Comparison of ENCODE assay signal across 2 cellular contexts in genomic region chr15:80611543-80612080, GRCh38.
TF ChIP-seq lines count a peak whose summit lies in the region.

No MANE protein-coding gene starts in this region.

TF ChIP-seq in HEK293, 187 proteins besides CTCF, POLR2A, EP300 and RAD21 (continued from another document):
- TF ChIP-seq ZFP41 (tag by site-specific recombination; IDR thresholded peaks at IDR 0.05; ENCODE audit: borderline replicate concordance) (no peak), ZNF433 (tag by site-specific recombination; IDR thresholded peaks at IDR 0.05; ENCODE audit: low read depth) (no peak), ZNF221 (tag by site-specific recombination; IDR thresholded peaks at IDR 0.05; ENCODE audit: borderline replicate concordance) (no peak), BCL11B (tag by site-specific recombination; IDR thresholded peaks at IDR 0.05; ENCODE audit: low read depth) (no peak)
- TF ChIP-seq, protein P1, sequence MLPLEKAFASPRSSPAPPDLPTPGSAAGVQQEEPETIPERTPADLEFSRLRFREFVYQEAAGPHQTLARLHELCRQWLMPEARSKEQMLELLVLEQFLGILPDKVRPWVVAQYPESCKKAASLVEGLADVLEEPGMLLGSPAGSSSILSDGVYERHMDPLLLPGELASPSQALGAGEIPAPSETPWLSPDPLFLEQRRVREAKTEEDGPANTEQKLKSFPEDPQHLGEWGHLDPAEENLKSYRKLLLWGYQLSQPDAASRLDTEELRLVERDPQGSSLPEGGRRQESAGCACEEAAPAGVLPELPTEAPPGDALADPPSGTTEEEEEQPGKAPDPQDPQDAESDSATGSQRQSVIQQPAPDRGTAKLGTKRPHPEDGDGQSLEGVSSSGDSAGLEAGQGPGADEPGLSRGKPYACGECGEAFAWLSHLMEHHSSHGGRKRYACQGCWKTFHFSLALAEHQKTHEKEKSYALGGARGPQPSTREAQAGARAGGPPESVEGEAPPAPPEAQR (tag by site-specific recombination; IDR thresholded peaks at IDR 0.05) = no peak

TF ChIP-seq in endothelial cell of umbilical vein, 7 proteins besides CTCF, POLR2A, EP300 and RAD21 (continued from another document):
- TF ChIP-seq POLR2AphosphoS5 (IDR thresholded peaks at IDR 0.05; ENCODE audit: insufficient read depth, low read depth, low read length) (no peak), JUN (IDR thresholded peaks at IDR 0.05; ENCODE audit: borderline replicate concordance, insufficient read depth, insufficient read length, low read depth) (no peak)
